8 cellular contexts compared by ENCODE assay signal in genomic region chr5:133969654-133970324, GRCh38. TPM values are rescaled to one million over a fixed set of nuclear protein-coding genes. Genes with fewer than 3 reads are reported as not detected.
DNase-seq lines count a peak whose midpoint lies in the region; ATAC-seq and TF ChIP-seq lines count a peak whose summit lies in the region.
"Had no signal": no experiment of that assay in that cellular context is flagged by ENCODE, and none has a peak within 500 bp of the region (broad histone marks: within the 10 kb centered on the region; RNA-seq: fewer than 3 reads in every experiment).

No MANE protein-coding gene starts in this region.

- no peak overlapping the region for H2AFZ ChIP-seq in smooth muscle cell (ENCODE audit: low read depth)

- H3K9ac ChIP-seq in smooth muscle cell (ENCODE audit: low read depth): peak overlapping the region; percentile 4

- POLR2A ChIA-PET in Panc1 (lab: Charles Lee): interaction anchor here (0.7 kb wide), 1 partner anchor 138 kb away, joined by 4 read pairs; no protein-coding TSS in a partner anchor

- ATAC-seq in GM18907 (IDR thresholded peaks at IDR 0.05; ENCODE audit: unreplicated experiment): peak; percentile 26
- no peak for ATAC-seq in Panc1
- no peak for ATAC-seq in GM21423 (IDR thresholded peaks at IDR 0.05; ENCODE audit: unreplicated experiment)

- peaks cover 35% of the 10 kb centered on the region for H3F3A ChIP-seq in smooth muscle cell (ENCODE audit: low read depth)

- intact Hi-C loops in Panc1 (cut with micrococcal nuclease; ENCODE audit: unreplicated experiment): no loop called here

- no peak for DNase-seq in Panc1 (ENCODE audit: low read depth, low spot score)
- peak; percentile 55 for DNase-seq in fibroblast of gingiva (ENCODE audit: low read depth)
- DNase-seq in smooth muscle cell (lab: John Stamatoyannopoulos, UW; ENCODE audit: unreplicated experiment): no peak
- no peak for DNase-seq in midbrain (lab: John Stamatoyannopoulos, UW)
- DNase-seq in dermis blood vessel endothelial cell: no peak

- peaks cover 2% of the 10 kb centered on the region for H4K20me1 ChIP-seq in smooth muscle cell (ENCODE audit: low read depth)

- H3K9me3 ChIP-seq in Panc1 (ENCODE audit: control insufficient read depth, insufficient read depth, low read depth, low read length) (no peaks in the 10 kb centered on the region), smooth muscle cell (replicated peaks; ENCODE audit: low read depth) (no peaks in the 10 kb centered on the region)
- H3K9me3 ChIP-seq: ascending aorta had no signal

- H3K27me3 ChIP-seq in Panc1 (ENCODE audit: control insufficient read depth, insufficient read depth, low read length) (no peaks in the 10 kb centered on the region), smooth muscle cell (ENCODE audit: low read depth) (no peaks in the 10 kb centered on the region)
- H3K27me3 ChIP-seq: ascending aorta had no signal

- peaks cover 10% of the 10 kb centered on the region for H3K36me3 ChIP-seq in Panc1 (ENCODE audit: control insufficient read depth, insufficient read depth, low read length)
- H3K36me3 ChIP-seq in smooth muscle cell (ENCODE audit: low read depth): peaks cover 13% of the 10 kb centered on the region

- CTCF ChIA-PET in Panc1 (lab: Charles Lee): interaction anchor here (0.7 kb wide), 1 partner anchor 514 kb away, joined by 5 read pairs; no protein-coding TSS in a partner anchor

- in situ Hi-C loops in Panc1 (cut with HindIII; ENCODE audit: low pct_unique_long_range_greater_than_20kb, low sequenced_read_pairs): no loop called here

- TF ChIP-seq CTCF in Panc1 (IDR thresholded peaks at IDR 0.05): no peak
- TF ChIP-seq CTCF in smooth muscle cell (IDR thresholded peaks at IDR 0.05; ENCODE audit: borderline replicate concordance, insufficient read depth, poor library complexity, severe bottlenecking): no peak

- peaks cover 36% of the 10 kb centered on the region for H3K79me2 ChIP-seq in smooth muscle cell (ENCODE audit: low read depth)

- no TSS peak for BruUV-seq in Panc1 (replicated peaks; lab: Mats Ljungman, UMichigan)

- peak overlapping the region; percentile 97 for H3K4me2 ChIP-seq in smooth muscle cell

- WGBS in smooth muscle cell (ENCODE audit: low lambda C conversion rate): 47% methylated on average over 7 of the region's 7 CpGs

- H3K27ac ChIP-seq in Panc1 (ENCODE audit: low read length) (peak overlapping the region; percentile 67), smooth muscle cell (ENCODE audit: low read depth) (peak overlapping the region; percentile 95)

- no peak overlapping the region; a peak in 2 of 4 replicates for H3K4me3 ChIP-seq in Panc1 (ENCODE audit: low read depth in 2 of 2, low read length in 2 of 2)
- H3K4me3 ChIP-seq in smooth muscle cell: peak overlapping the region; percentile 96

- H3K4me1 ChIP-seq in Panc1 (ENCODE audit: control insufficient read depth, insufficient read depth, low read length) (peaks cover 5% of the 10 kb centered on the region), smooth muscle cell (ENCODE audit: low read depth) (peaks cover 6% of the 10 kb centered on the region)
- H3K4me1 ChIP-seq: ascending aorta had no signal

RNA-seq across cellular contexts. Expression of gene C5orf15, which starts 1.4 kb away (rescaled TPM):
- total RNA-seq in Panc1 (2021; ENCODE audit: unreplicated experiment) (63.2 TPM), smooth muscle cell (128 and 169 TPM in 2 replicates), dermis blood vessel endothelial cell (26.4 and 30.7 TPM in 2 replicates)
- 80.6 TPM for polyA plus RNA-seq in Panc1 (2012; ENCODE audit: insufficient read length)
- 64.9 and 66.1 TPM in 2 replicates for polyA plus RNA-seq in smooth muscle cell

RNA-seq across cellular contexts. Expression of gene VDAC1, which starts 35.0 kb away (rescaled TPM):
- 395 TPM for total RNA-seq in Panc1 (2021; ENCODE audit: unreplicated experiment)
- 502 TPM for polyA plus RNA-seq in Panc1 (2012; ENCODE audit: insufficient read length)
- total RNA-seq in smooth muscle cell: 252 and 275 TPM in 2 replicates
- 221 and 243 TPM in 2 replicates for polyA plus RNA-seq in smooth muscle cell
- total RNA-seq in dermis blood vessel endothelial cell: 261 and 425 TPM in 2 replicates
